28 cellular contexts compared by ENCODE assay signal in the genomic region with DNA sequence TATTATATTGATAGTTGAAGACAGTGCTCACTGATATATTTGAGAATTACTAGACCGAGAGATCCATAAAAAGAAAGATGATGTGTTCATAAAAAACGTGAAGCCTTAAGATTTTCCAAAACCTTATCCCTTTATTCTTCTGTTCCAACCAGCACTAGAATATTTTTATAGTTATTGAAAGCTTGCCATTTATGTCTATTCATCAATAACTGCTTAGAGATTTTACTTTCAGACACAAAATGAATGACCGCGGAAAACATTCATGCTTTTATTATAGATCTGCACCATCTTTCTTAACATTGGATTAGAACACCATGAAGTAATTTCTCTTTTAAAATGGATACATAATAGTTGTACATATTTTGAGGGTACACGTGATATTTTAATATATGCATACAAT.
"Had no signal": no experiment of that assay in that cellular context is flagged by ENCODE, and none has a peak within 500 bp of the region (broad histone marks: within the 10 kb centered on the region; RNA-seq: fewer than 3 reads in every experiment).

No MANE protein-coding gene starts in this region.

- H3K4me3 ChIP-seq: coronary artery, dorsolateral prefrontal cortex, esophagus squamous epithelium, gastrocnemius medialis, heart right ventricle, left lung, lower lobe of right lung, mucosa of descending colon had no signal

- H3K36me3 ChIP-seq: esophagus squamous epithelium, gastrocnemius medialis, heart right ventricle, left lung, lower lobe of right lung had no signal

- H3K4me3 Mint-ChIP-seq: mesothelial cell of epicardium, naive B cell had no signal

- H3K27ac ChIP-seq: coronary artery, dorsolateral prefrontal cortex, epithelial cell of prostate, esophagus squamous epithelium, gastrocnemius medialis, heart right ventricle, left lung, lower lobe of right lung had no signal

- H3K27me3 ChIP-seq: dorsolateral prefrontal cortex, esophagus squamous epithelium, gastrocnemius medialis, heart right ventricle, left lung had no signal

- H3K27ac Mint-ChIP-seq: mesothelial cell of epicardium, naive B cell had no signal

- H3K4me1 Mint-ChIP-seq: naive B cell had no signal

- H3K9me3 ChIP-seq: esophagus squamous epithelium, gastrocnemius medialis, lower lobe of right lung, mucosa of descending colon had no signal

- ATAC-seq: esophagus mucosa, gastrocnemius medialis, heart right ventricle, left cardiac atrium, left lung, left ventricle myocardium superior, lower lobe of right lung, mucosa of descending colon had no signal

- FAIRE-seq: colon, endometrium, islet of Langerhans, keratinocyte had no signal

- DNase-seq: dermis blood vessel endothelial cell; dorsolateral prefrontal cortex; effector CD4-positive, alpha-beta T cell; effector memory CD4-positive, alpha-beta T cell; erythroblast; esophagus squamous epithelium; foreskin fibroblast; foreskin melanocyte; gastrocnemius medialis; glutamatergic neuron; head of caudate nucleus; heart right ventricle; hippocampal formation; left cardiac atrium; left lung; left ventricle myocardium superior; lower lobe of right lung; mesenchymal stem cell; mucosa of descending colon; naive B cell had no signal

- H3K27me3 Mint-ChIP-seq: naive B cell had no signal
